In the genomic region with DNA sequence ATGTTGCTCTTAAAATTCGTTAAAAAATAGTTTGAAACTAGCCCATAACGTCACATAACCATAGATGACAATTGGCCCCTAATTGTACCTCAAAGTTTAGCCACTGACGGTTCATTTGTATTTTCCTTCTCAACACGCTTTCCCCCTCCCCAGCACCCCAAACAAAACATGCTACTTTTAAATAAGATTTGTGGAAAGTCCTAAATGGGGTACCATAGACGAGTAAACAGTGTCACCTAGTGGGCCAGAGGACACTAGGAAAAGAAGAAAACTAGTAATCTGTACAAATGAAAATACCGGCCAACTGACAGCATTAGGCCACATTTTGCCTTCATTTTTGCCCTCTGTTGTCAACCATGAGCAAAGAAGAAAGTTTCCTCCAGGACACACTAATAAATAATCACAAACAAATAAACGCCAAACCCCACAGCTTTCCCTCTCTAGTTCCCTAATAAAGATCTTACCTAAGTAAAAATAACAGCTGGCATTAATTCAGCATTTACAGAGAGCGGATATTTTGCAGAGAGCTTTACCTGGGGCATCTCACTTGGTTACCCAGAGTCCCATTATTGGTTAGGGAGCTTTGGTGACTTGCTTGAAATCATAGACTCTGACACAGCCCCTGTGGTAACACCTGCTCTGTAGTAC, we compare ENCODE assay signal across 9 cellular contexts.
DNase-seq lines count a peak whose midpoint lies in the region; ATAC-seq, FAIRE-seq and TF ChIP-seq lines count a peak whose summit lies in the region.
"Had no signal": no experiment of that assay in that cellular context is flagged by ENCODE, and none has a peak within 500 bp of the region (broad histone marks: within the 10 kb centered on the region; RNA-seq: fewer than 3 reads in every experiment).

No MANE protein-coding gene starts in this region.

- no peak for ATAC-seq in activated CD4-positive, alpha-beta T cell treated with anti-CD3 and anti-CD28 coated beads for 36 hours
- ATAC-seq in left ventricle myocardium superior: no peak
- ATAC-seq in naive thymus-derived CD8-positive, alpha-beta T cell: no peak

- no peaks in the 10 kb centered on the region for H3K9me3 Mint-ChIP-seq in activated CD4-positive, alpha-beta T cell treated with anti-CD3 and anti-CD28 coated beads for 36 hours (ENCODE audit: low read depth)
- no peaks in the 10 kb centered on the region for H3K9me3 Mint-ChIP-seq in naive thymus-derived CD8-positive, alpha-beta T cell
- H3K9me3 Mint-ChIP-seq: naive B cell had no signal

- intact Hi-C loops in endothelial cell of umbilical vein (cut with micrococcal nuclease) (loop anchor here (1.0 kb wide), 1 partner anchor 909 kb away; no protein-coding TSS in a partner anchor), left ventricle myocardium superior (cut with micrococcal nuclease) (no loop called here)
- intact Hi-C loops in activated CD4-positive, alpha-beta T cell treated with anti-CD3 and anti-CD28 coated beads for 36 hours (cut with DNase I, micrococcal nuclease): no loop called here

- no peaks in the 10 kb centered on the region for H3K36me3 Mint-ChIP-seq in activated CD4-positive, alpha-beta T cell treated with anti-CD3 and anti-CD28 coated beads for 36 hours (ENCODE audit: low read depth)
- no peaks in the 10 kb centered on the region for H3K36me3 Mint-ChIP-seq in naive thymus-derived CD8-positive, alpha-beta T cell
- H3K36me3 Mint-ChIP-seq: naive B cell had no signal

- no peak overlapping the region for H3K4me3 Mint-ChIP-seq in activated CD4-positive, alpha-beta T cell treated with anti-CD3 and anti-CD28 coated beads for 36 hours
- no peak overlapping the region for H3K4me3 Mint-ChIP-seq in naive thymus-derived CD8-positive, alpha-beta T cell
- H3K4me3 Mint-ChIP-seq: naive B cell had no signal

- TF ChIP-seq CTCF in endothelial cell of umbilical vein (IDR thresholded peaks at IDR 0.05; ENCODE audit: extremely low read depth in 1 of 2, insufficient read depth in 1 of 2, low read depth in 1 of 2, low read length in 2 of 2): peak in 1 of 2 donors; percentile 2

- no peak overlapping the region for H3K4me3 ChIP-seq in endothelial cell of umbilical vein (replicated peaks in 1 of 3; ENCODE audit: insufficient read depth in 1 of 3, low read depth in 1 of 3, low read length in 3 of 3)

- DNase-seq in NCI-H510A treated with DMSO at 0.1 percent for 48 hours (lab: John Stamatoyannopoulos, UW): peak; percentile 64
- no peak for DNase-seq in NCI-H510A (lab: John Stamatoyannopoulos, UW)
- peak; percentile 17 for DNase-seq in NCI-H526 treated with DMSO at 0.1 percent for 48 hours (lab: John Stamatoyannopoulos, UW)
- peak; percentile 18 for DNase-seq in endothelial cell of umbilical vein (ENCODE audit: low read depth, low spot score)
- DNase-seq in retina: peak; percentile 65
- no peak for DNase-seq in activated CD4-positive, alpha-beta T cell treated with anti-CD3 and anti-CD28 coated beads for 36 hours
- DNase-seq in left ventricle myocardium superior: no peak
- no peak for DNase-seq in naive thymus-derived CD8-positive, alpha-beta T cell
- DNase-seq: naive B cell had no signal

- H3K9me1 ChIP-seq in endothelial cell of umbilical vein (replicated peaks; ENCODE audit: control insufficient read depth, extremely low read depth, insufficient read depth, low read length): no peaks in the 10 kb centered on the region

- peaks cover 0 to 4% of the 10 kb centered on the region in 2 experiments for H3K27me3 ChIP-seq in endothelial cell of umbilical vein (ENCODE audit: control insufficient read depth in 2 of 2, insufficient read depth in 2 of 2, low read length in 2 of 2)

- H3K4me2 ChIP-seq in endothelial cell of umbilical vein (ENCODE audit: insufficient read depth, low read length): no peak overlapping the region

- no peaks in the 10 kb centered on the region for H3K4me1 Mint-ChIP-seq in activated CD4-positive, alpha-beta T cell treated with anti-CD3 and anti-CD28 coated beads for 36 hours
- no peaks in the 10 kb centered on the region for H3K4me1 Mint-ChIP-seq in naive thymus-derived CD8-positive, alpha-beta T cell
- H3K4me1 Mint-ChIP-seq: naive B cell had no signal

- CTCF ChIA-PET in endothelial cell of umbilical vein (lab: Charles Lee): interaction anchor here (0.6 to 1.3 kb wide), 5 partner anchors 9 to 1408 kb away, joined by 3 to 6 read pairs (median 4); no protein-coding TSS in a partner anchor
- CTCF ChIA-PET in activated CD4-positive, alpha-beta T cell treated with anti-CD3 and anti-CD28 coated beads for 36 hours (lab: Charles Lee): interaction anchor here (1.0 kb wide), 1 partner anchor 96 kb away, joined by 3 read pairs; no protein-coding TSS in a partner anchor

- no peak overlapping the region for H2AFZ ChIP-seq in endothelial cell of umbilical vein (ENCODE audit: low read depth, low read length)

- H3K9ac ChIP-seq in endothelial cell of umbilical vein (replicated peaks; ENCODE audit: extremely low read depth, insufficient read depth, low read length): no peak overlapping the region

- no peaks in the 10 kb centered on the region for H3K27me3 Mint-ChIP-seq in activated CD4-positive, alpha-beta T cell treated with anti-CD3 and anti-CD28 coated beads for 36 hours
- peaks cover 1 to 27% (median 12%) of the 10 kb centered on the region in 5 donors for H3K27me3 Mint-ChIP-seq in naive thymus-derived CD8-positive, alpha-beta T cell

- no peak for FAIRE-seq in endothelial cell of umbilical vein (lab: Jason Lieb, UNC)

- H3K36me3 ChIP-seq in endothelial cell of umbilical vein (ENCODE audit: control insufficient read depth in 2 of 2, extremely low read depth in 1 of 2, insufficient read depth in 2 of 2, low read length in 2 of 2): no peaks in the 10 kb centered on the region

- H3K9me3 ChIP-seq in endothelial cell of umbilical vein (replicated peaks; ENCODE audit: control insufficient read depth, insufficient read depth, low read length): no peaks in the 10 kb centered on the region

- no peak overlapping the region for H3K27ac Mint-ChIP-seq in activated CD4-positive, alpha-beta T cell treated with anti-CD3 and anti-CD28 coated beads for 36 hours
- no peak overlapping the region for H3K27ac Mint-ChIP-seq in naive thymus-derived CD8-positive, alpha-beta T cell

- no TSS peak for BruUV-seq in endothelial cell of umbilical vein (replicated peaks; lab: Mats Ljungman, UMichigan)

- H3K4me1 ChIP-seq in endothelial cell of umbilical vein (ENCODE audit: control insufficient read depth, extremely low read depth, insufficient read depth, low read length): no peaks in the 10 kb centered on the region

- TF ChIP-seq POLR2A in endothelial cell of umbilical vein (IDR thresholded peaks at IDR 0.05; ENCODE audit: low read depth, low read length): no peak

- no peaks in the 10 kb centered on the region for H3K79me2 ChIP-seq in endothelial cell of umbilical vein (ENCODE audit: control insufficient read depth, insufficient read depth, low read length)

- H4K20me1 ChIP-seq in endothelial cell of umbilical vein (replicated peaks; ENCODE audit: control insufficient read depth, extremely low read depth, insufficient read depth, low read length): no peaks in the 10 kb centered on the region

- dilution Hi-C loops in endothelial cell of umbilical vein (cut with MboI; ENCODE audit: extremely low pct_ligation_motif_present, low sequenced_read_pairs): no loop called here

- no peak overlapping the region for H3K27ac ChIP-seq in endothelial cell of umbilical vein (ENCODE audit: insufficient read depth, low read depth, low read length)

- POLR2A ChIA-PET in endothelial cell of umbilical vein (lab: Charles Lee): no interaction called here
- POLR2A ChIA-PET in activated CD4-positive, alpha-beta T cell treated with anti-CD3 and anti-CD28 coated beads for 36 hours (lab: Charles Lee): no interaction called here
- POLR2A ChIA-PET in naive thymus-derived CD8-positive, alpha-beta T cell (lab: Charles Lee): no interaction called here

TF ChIP-seq in endothelial cell of umbilical vein, 7 proteins besides CTCF, POLR2A, EP300 and RAD21:
- TF ChIP-seq JUN (IDR thresholded peaks at IDR 0.05; ENCODE audit: borderline replicate concordance, insufficient read depth, insufficient read length, low read depth) (no peak), EZH2 (IDR thresholded peaks at IDR 0.05; ENCODE audit: borderline replicate concordance, low read depth, low read length, severe bottlenecking) (no peak), MAX (IDR thresholded peaks at IDR 0.05; ENCODE audit: insufficient read depth, insufficient read length) (no peak), POLR2AphosphoS5 (IDR thresholded peaks at IDR 0.05; ENCODE audit: insufficient read depth, low read depth, low read length) (no peak), FOS (IDR thresholded peaks at IDR 0.05; ENCODE audit: borderline replicate concordance, insufficient read depth, low read length) (no peak), MYC (IDR thresholded peaks at IDR 0.05; ENCODE audit: low read depth, low read length) (no peak), GATA2 (IDR thresholded peaks at IDR 0.05; ENCODE audit: insufficient read depth, insufficient read length, low read depth, low read length) (no peak)
TF ChIP-seq in endothelial cell of umbilical vein: peak in this region for 0.

Comparison
In these comparisons a context has a peak if more than half of its experiments do, and no peak if none do; other contexts are left out.
1. DNase-seq: peak in NCI-H510A treated with DMSO at 0.1 percent for 48 hours (single experiment), NCI-H526 treated with DMSO at 0.1 percent for 48 hours (single experiment), endothelial cell of umbilical vein (single experiment) and retina (single experiment); none in NCI-H510A (single experiment), activated CD4-positive, alpha-beta T cell treated with anti-CD3 and anti-CD28 coated beads for 36 hours (single experiment), left ventricle myocardium superior (single experiment) and naive thymus-derived CD8-positive, alpha-beta T cell (0 of 10).